Comparison of ENCODE assay signal across 16 cellular contexts in the genomic region with DNA sequence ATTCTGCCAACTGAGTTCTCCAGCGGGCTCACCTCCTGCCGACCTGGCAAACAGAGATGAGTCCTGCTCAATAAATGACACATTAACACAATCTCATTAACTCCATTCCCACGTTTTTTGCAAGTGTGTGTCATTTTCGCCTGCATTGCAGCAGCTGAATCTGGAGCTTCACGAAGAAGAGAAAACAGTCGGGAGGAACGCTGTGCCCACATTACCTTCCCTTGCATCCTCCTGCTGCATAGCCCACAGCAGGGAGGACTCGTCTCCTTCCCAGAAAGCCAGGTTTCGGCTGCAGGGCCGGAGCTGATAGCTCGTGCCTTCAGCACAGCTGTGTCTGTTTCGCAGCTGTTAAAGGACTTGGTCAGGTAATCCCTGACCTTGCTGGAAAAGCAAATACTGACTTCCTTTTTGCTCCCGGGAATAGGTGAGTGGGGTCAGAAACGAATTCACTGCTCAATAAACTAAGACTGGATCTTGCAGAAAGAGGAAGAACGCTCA. TPM values are rescaled to one million over a fixed set of nuclear protein-coding genes. Genes with fewer than 3 reads are reported as not detected.
DNase-seq lines count a peak whose midpoint lies in the region; ATAC-seq and TF ChIP-seq lines count a peak whose summit lies in the region.
"Had no signal": no experiment of that assay in that cellular context is flagged by ENCODE, and none has a peak within 500 bp of the region (broad histone marks: within the 10 kb centered on the region; RNA-seq: fewer than 3 reads in every experiment).

No MANE protein-coding gene starts in this region.

- peak overlapping the region; percentile 56 for H3K4me2 ChIP-seq in GM23338
- H3K4me2 ChIP-seq: KMS-11 had no signal

- peak overlapping the region; percentile 63 for H3K4me3 Mint-ChIP-seq in GM23338
- H3K4me3 Mint-ChIP-seq: activated naive CD8-positive, alpha-beta T cell; natural killer cell treated with Interleukin-12 subunit alpha and Interleukin-12 subunit beta and Interleukin-15 and Interleukin-18, amount 100 ng/mL, for 72 hours; stimulated activated naive CD8-positive, alpha-beta T cell treated with anti-CD3 and anti-CD28 coated beads, Interleukin-15, amount 100 ng/mL, for 72 hours had no signal

- peaks cover 7% of the 10 kb centered on the region; the same call in 1 of the 2 replicates for H3F3A ChIP-seq in GM23338 (replicated peaks; ENCODE audit: low read depth)

- DNase-seq in GM23338 (ENCODE audit: low spot score), result peak; percentile 65
- DNase-seq in UCSD-AML1 (lab: John Stamatoyannopoulos, UW; ENCODE audit: unreplicated experiment), result peak; percentile 17
- DNase-seq in retina, result peak; percentile 79
- DNase-seq in tibial artery, result no peak
- no peak for DNase-seq in iPS-NIHi11 (ENCODE audit: low spot score)
- DNase-seq in sigmoid colon, result no peak
- DNase-seq in NCI-H2029 (lab: John Stamatoyannopoulos, UW), result no peak
- DNase-seq: hippocampal formation; stimulated activated CD4-positive, alpha-beta T cell treated with anti-CD3 and anti-CD28 coated beads, Interleukin-2, amount 100 ng/mL, for 48 hours; stimulated activated naive CD8-positive, alpha-beta T cell treated with anti-CD3 and anti-CD28 coated beads, Interleukin-15, amount 100 ng/mL, for 72 hours; SW 1271 had no signal

- H3K4me1 Mint-ChIP-seq in GM23338, result peaks cover 65% of the 10 kb centered on the region
- H3K4me1 Mint-ChIP-seq: stimulated activated naive CD8-positive, alpha-beta T cell treated with anti-CD3 and anti-CD28 coated beads, Interleukin-15, amount 100 ng/mL, for 72 hours had no signal

- TF ChIP-seq EP300 in sigmoid colon (IDR thresholded peaks at IDR 0.05), result no peak

- WGBS in sigmoid colon, 2 donors, result 15 to 53% methylated on average over 15 of the region's 15 CpGs

- H3K27ac ChIP-seq in GM23338 (ENCODE audit: low read depth), result no peak overlapping the region
- no peak overlapping the region for H3K27ac ChIP-seq in iPS-18a (ENCODE audit: low read length)
- no peak overlapping the region for H3K27ac ChIP-seq in tibial artery
- H3K27ac ChIP-seq in sigmoid colon, result no peak overlapping the region
- H3K27ac ChIP-seq: KMS-11 had no signal

- no peak overlapping the region for H3K27ac Mint-ChIP-seq in GM23338
- H3K27ac Mint-ChIP-seq: activated naive CD8-positive, alpha-beta T cell; natural killer cell treated with Interleukin-12 subunit alpha and Interleukin-12 subunit beta and Interleukin-15 and Interleukin-18, amount 100 ng/mL, for 72 hours; stimulated activated naive CD8-positive, alpha-beta T cell treated with anti-CD3 and anti-CD28 coated beads, Interleukin-15, amount 100 ng/mL, for 72 hours had no signal

- no peaks in the 10 kb centered on the region for H3K79me2 ChIP-seq in GM23338 (replicated peaks; ENCODE audit: insufficient read depth)

- H3K4me1 ChIP-seq in GM23338 (ENCODE audit: insufficient read depth) (peaks cover 58% of the 10 kb centered on the region), iPS-18a (ENCODE audit: control insufficient read depth, low read depth, low read length) (peaks cover 43% of the 10 kb centered on the region), tibial artery (peaks cover 0 to 11% (median 0%) of the 10 kb centered on the region in 4 donors), sigmoid colon (no peaks in the 10 kb centered on the region)

- no peak for TF ChIP-seq POLR2A in sigmoid colon (IDR thresholded peaks at IDR 0.05)

- TF ChIP-seq CTCF in GM23338 (conservative IDR thresholded peaks at IDR 0.05; ENCODE audit: low read depth in 2 of 2) (no peak), tibial artery (IDR thresholded peaks at IDR 0.05) (no peak), sigmoid colon (IDR thresholded peaks at IDR 0.05) (no peak)

- no peaks in the 10 kb centered on the region for H3K9me2 ChIP-seq in GM23338 (ENCODE audit: insufficient read depth)

- H3K27me3 ChIP-seq in GM23338 (ENCODE audit: insufficient read depth) (peaks cover 74% of the 10 kb centered on the region), iPS-18a (ENCODE audit: control insufficient read depth, insufficient read depth, low read length) (peaks cover 78% of the 10 kb centered on the region), tibial artery (peaks cover 0 to 19% of the 10 kb centered on the region in 2 donors), sigmoid colon (peaks cover 0 to 11% (median 0%) of the 10 kb centered on the region in 3 donors)

- no peak overlapping the region for H2AFZ ChIP-seq in GM23338

- peaks cover under 1% of the 10 kb centered on the region for H3K9me3 ChIP-seq in iPS-18a (ENCODE audit: control insufficient read depth, low read depth, low read length)
- no peaks in the 10 kb centered on the region for H3K9me3 ChIP-seq in tibial artery
- H3K9me3 ChIP-seq in sigmoid colon, result peaks cover 0 to 2% (median 0%) of the 10 kb centered on the region in 4 donors

- no peak overlapping the region for H3K9ac ChIP-seq in iPS-18a (ENCODE audit: low read length)
- H3K9ac ChIP-seq: KMS-11 had no signal

- ATAC-seq in GM23338, result peak; percentile 70
- ATAC-seq: natural killer cell treated with Interleukin-12 subunit alpha and Interleukin-12 subunit beta and Interleukin-15 and Interleukin-18, amount 100 ng/mL, for 72 hours; stimulated activated naive CD8-positive, alpha-beta T cell treated with anti-CD3 and anti-CD28 coated beads, Interleukin-15, amount 100 ng/mL, for 72 hours had no signal

- peaks cover 60% of the 10 kb centered on the region for H3K27me3 Mint-ChIP-seq in GM23338 (ENCODE audit: insufficient read depth, low read depth, poor library complexity)

- H4K20me1 ChIP-seq in GM23338 (replicated peaks; ENCODE audit: insufficient read depth), result no peaks in the 10 kb centered on the region

- H3K4me3 ChIP-seq in GM23338, result peak overlapping the region; percentile 27
- peak overlapping the region; percentile 47 for H3K4me3 ChIP-seq in iPS-18a (ENCODE audit: low read length)
- H3K4me3 ChIP-seq in tibial artery, result no peak overlapping the region
- no peak overlapping the region for H3K4me3 ChIP-seq in sigmoid colon

- H3K36me3 Mint-ChIP-seq in GM23338 (ENCODE audit: low read depth), result no peaks in the 10 kb centered on the region
- H3K36me3 Mint-ChIP-seq: natural killer cell treated with Interleukin-12 subunit alpha and Interleukin-12 subunit beta and Interleukin-15 and Interleukin-18, amount 100 ng/mL, for 72 hours had no signal

- H3K36me3 ChIP-seq in GM23338 (ENCODE audit: insufficient read depth) (no peaks in the 10 kb centered on the region), iPS-18a (ENCODE audit: control insufficient read depth, low read depth, low read length) (no peaks in the 10 kb centered on the region), tibial artery (no peaks in the 10 kb centered on the region), sigmoid colon (no peaks in the 10 kb centered on the region)

- intact Hi-C loops in tibial artery (cut with DNase I; ENCODE audit: low total_unique reads) (no loop called here), sigmoid colon (cut with DNase I) (no loop called here)

- peaks cover 4% of the 10 kb centered on the region for H3K9me3 Mint-ChIP-seq in GM23338
- H3K9me3 Mint-ChIP-seq: natural killer cell treated with Interleukin-12 subunit alpha and Interleukin-12 subunit beta and Interleukin-15 and Interleukin-18, amount 100 ng/mL, for 72 hours; stimulated activated naive CD8-positive, alpha-beta T cell treated with anti-CD3 and anti-CD28 coated beads, Interleukin-15, amount 100 ng/mL, for 72 hours had no signal

TF ChIP-seq in GM23338, 12 proteins besides CTCF, POLR2A, EP300 and RAD21 (continues in another document):
- TF ChIP-seq CREB1 (CRISPR knock-in tag; IDR thresholded peaks at IDR 0.05; ENCODE audit: low read depth), result no peak

RNA-seq across cellular contexts. Expression of a gene that starts 33.2 kb away (rescaled TPM):
- total RNA-seq in GM23338 (2014; rRNA removed; shearing (Covaris generic)), result 0.19 and 0.42 TPM in 2 replicates
- polyA plus RNA-seq in GM23338 (2016; fragmentation: Nextera tagmentation; extraction: Ambion mirVana), result 0.31 and 0.49 TPM in 2 replicates
- total RNA-seq in sigmoid colon, result 1 to 10 TPM in 3 of 4 donors, not detected in 1; 1.7 to 2.4 (median 1.8) TPM
- polyA plus RNA-seq in sigmoid colon, result 1 to 10 TPM in 1 of 3 donors, under 1 TPM in 2; 0.60 to 1.6 (median 0.66) TPM
- total RNA-seq: dermis microvascular lymphatic vessel endothelial cell; natural killer cell treated with Interleukin-12 subunit alpha and Interleukin-12 subunit beta and Interleukin-15 and Interleukin-18, amount 100 ng/mL, for 72 hours had no signal

Comparison
In these comparisons a context has a peak if more than half of its experiments do, and no peak if none do; other contexts are left out.
1. DNase-seq: peak in GM23338 (single experiment), UCSD-AML1 (single experiment) and retina (single experiment); none in tibial artery (0 of 2), iPS-NIHi11 (single experiment), sigmoid colon (single experiment) and NCI-H2029 (single experiment).
2. H3K4me3 ChIP-seq: peak in GM23338 (single experiment) and iPS-18a (single experiment); none in tibial artery (0 of 2) and sigmoid colon (0 of 4).